Comparison of ENCODE assay signal across 1 cellular context in genomic region chr12:48029811-48030650, GRCh38.
TF ChIP-seq lines count a peak whose summit lies in the region.

No MANE protein-coding gene starts in this region.

TF ChIP-seq in GM23338, 12 proteins besides CTCF, POLR2A, EP300 and RAD21 (continued from another document):
- TF ChIP-seq REST (IDR thresholded peaks at IDR 0.05; ENCODE audit: unreplicated experiment), result no peak
- TF ChIP-seq POLR2AphosphoS5 (IDR thresholded peaks at IDR 0.05; ENCODE audit: low read depth), result no peak
- TF ChIP-seq STAT1 (IDR thresholded peaks at IDR 0.05; ENCODE audit: unreplicated experiment), result no peak
- no peak for TF ChIP-seq CREB1 (CRISPR knock-in tag; IDR thresholded peaks at IDR 0.05; ENCODE audit: low read depth)
- no peak for TF ChIP-seq NANOG (IDR thresholded peaks at IDR 0.05; ENCODE audit: borderline replicate concordance)
